12 cellular contexts compared by ENCODE assay signal in the genomic region with DNA sequence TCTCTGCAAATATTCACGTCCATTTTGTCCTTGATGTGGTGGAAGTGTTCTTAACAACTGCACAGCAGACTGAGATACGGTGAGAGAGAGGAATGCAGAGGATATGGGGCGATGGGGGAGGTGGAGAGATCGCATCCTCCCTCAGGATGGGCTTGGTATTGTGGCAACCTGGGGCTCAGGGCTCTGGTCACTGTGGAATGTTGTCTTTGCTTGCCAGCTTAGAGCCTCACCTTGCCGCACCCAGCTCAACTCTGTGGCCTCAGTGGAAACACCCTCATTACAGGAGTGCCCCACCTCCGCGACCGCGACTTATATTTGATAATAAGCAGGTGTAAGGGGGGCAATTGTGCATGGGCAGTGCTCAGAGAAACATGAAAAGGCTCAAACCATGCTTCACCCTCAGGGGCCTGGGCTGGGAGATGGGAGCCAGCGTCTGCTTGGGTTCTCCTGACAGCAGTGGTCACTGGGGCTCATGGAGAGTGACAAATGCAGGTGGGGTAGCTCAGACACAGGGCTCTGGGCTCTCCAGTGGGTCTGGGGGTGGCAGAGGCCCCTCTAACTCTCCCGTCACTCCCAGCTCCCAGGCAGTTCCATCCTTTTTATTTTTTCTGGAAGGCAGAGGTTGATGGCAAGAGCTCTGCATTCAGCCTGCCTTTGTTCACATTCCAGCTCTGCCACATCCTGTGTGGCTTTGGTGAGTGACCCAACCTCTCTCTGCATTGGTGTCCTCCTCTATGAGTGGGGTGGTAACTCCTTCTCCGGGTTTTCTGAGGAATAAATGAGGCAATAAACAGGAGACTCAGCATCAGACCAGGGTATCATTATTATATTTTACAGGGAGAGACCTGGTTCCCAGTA. TPM values are rescaled to one million over a fixed set of nuclear protein-coding genes. Genes with fewer than 3 reads are reported as not detected.
"Had no signal": no experiment of that assay in that cellular context is flagged by ENCODE, and none has a peak within 500 bp of the region (broad histone marks: within the 10 kb centered on the region; RNA-seq: fewer than 3 reads in every experiment).

No MANE protein-coding gene starts in this region.

- H3K4me1 ChIP-seq: foreskin keratinocyte, left lung had no signal

- H3K9me3 ChIP-seq: left lung, stomach had no signal

- H3K36me3 ChIP-seq: left lung, stomach had no signal

- H3K4me3 Mint-ChIP-seq: activated CD8-positive, alpha-beta memory T cell treated with anti-CD3 and anti-CD28 coated beads, Interleukin-2, amount 10 ng/mL, durations not matched to agents 7 days and 5 days; activated T-cell treated with anti-CD3 and anti-CD28 coated beads, Interleukin-2, amount 50 U/mL, for 4 hours; nephron progenitor cell had no signal

- H3K36me3 Mint-ChIP-seq: activated CD8-positive, alpha-beta memory T cell treated with anti-CD3 and anti-CD28 coated beads, Interleukin-2, amount 10 ng/mL, durations not matched to agents 7 days and 5 days had no signal

- H3K27ac Mint-ChIP-seq: activated CD8-positive, alpha-beta memory T cell treated with anti-CD3 and anti-CD28 coated beads, Interleukin-2, amount 10 ng/mL, durations not matched to agents 7 days and 5 days; nephron progenitor cell had no signal

- H3K27ac ChIP-seq: foreskin keratinocyte, left lung, stomach had no signal

- ATAC-seq: activated CD8-positive, alpha-beta memory T cell treated with anti-CD3 and anti-CD28 coated beads, Interleukin-2, amount 10 ng/mL, durations not matched to agents 7 days and 5 days; activated T-cell treated with anti-CD3 and anti-CD28 coated beads, Interleukin-2, amount 50 U/mL, for 4 hours; foreskin keratinocyte; left lung had no signal

- H3K9me3 Mint-ChIP-seq: activated T-cell treated with anti-CD3 and anti-CD28 coated beads, Interleukin-2, amount 50 U/mL, for 4 hours had no signal

- DNase-seq: activated CD4-positive, alpha-beta T cell treated with anti-CD3 and anti-CD28 coated beads, Interleukin-2, amount 50 U/mL, for 48 hours; activated CD4-positive, CD25-positive, alpha-beta regulatory T cell treated with anti-CD3 and anti-CD28 coated beads, Interleukin-2, amount 50 U/mL, for 72 hours; activated CD8-positive, alpha-beta memory T cell treated with anti-CD3 and anti-CD28 coated beads, Interleukin-2, amount 10 ng/mL, durations not matched to agents 7 days and 5 days; activated T-cell treated with anti-CD3 and anti-CD28 coated beads, Interleukin-2, amount 50 U/mL, for 4 hours; aorta; foreskin keratinocyte; left lung; mesenchymal stem cell; nephron progenitor cell; stimulated activated CD4-positive, alpha-beta T cell treated with anti-CD3 and anti-CD28 coated beads, Interleukin-15, amount 100 ng/mL, for 24 hours; stimulated activated CD4-positive, alpha-beta T cell treated with anti-CD3 and anti-CD28 coated beads, Interleukin-4, amount 100 ng/mL, for 4 hours; stomach had no signal

- H3K4me3 ChIP-seq: left lung, stomach had no signal

RNA-seq across cellular contexts. Expression of a gene that starts 43.1 kb away (rescaled TPM):
- polyA plus RNA-seq: aorta had no signal
